ENCODE assay signal across 6 cellular contexts in the genomic region with DNA sequence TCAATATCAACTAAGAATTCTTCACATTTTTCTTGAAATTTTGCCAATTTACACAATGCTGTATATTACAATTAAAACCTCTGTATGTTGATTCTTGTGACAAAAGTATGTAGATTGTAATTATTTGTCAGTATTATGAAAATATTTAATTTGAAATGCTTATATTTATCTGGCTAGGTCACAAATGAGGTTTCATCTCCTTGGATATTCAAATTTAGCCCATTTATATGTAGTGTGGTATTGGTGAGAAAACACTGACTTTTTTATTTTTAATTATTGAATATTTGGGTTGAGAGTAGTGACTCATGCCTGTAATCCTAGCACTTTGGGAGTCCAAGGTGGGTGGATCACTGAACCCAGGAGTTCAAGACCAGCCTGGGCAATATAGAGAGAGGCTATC. TPM values are rescaled to one million over a fixed set of nuclear protein-coding genes. Genes with fewer than 3 reads are reported as not detected.
"Had no signal": no experiment of that assay in that cellular context is flagged by ENCODE, and none has a peak within 500 bp of the region (broad histone marks: within the 10 kb centered on the region; RNA-seq: fewer than 3 reads in every experiment).

No MANE protein-coding gene starts in this region.

- FAIRE-seq: HTR-8/SVneo had no signal

- DNase-seq: GM23248, GOT3, IMR-90, KBM-7 had no signal

RNA-seq across cellular contexts. Expression of a gene that starts 2.9 kb away (rescaled TPM):
- total RNA-seq: GM23248, H4, IMR-90 had no signal

RNA-seq across cellular contexts. Expression of a gene that starts 21.0 kb away (rescaled TPM):
- total RNA-seq: GM23248, IMR-90 had no signal

RNA-seq across cellular contexts. Expression of a gene that starts 21.1 kb away (rescaled TPM):
- total RNA-seq: GM23248, H4, IMR-90 had no signal
